9 cellular contexts compared by ENCODE assay signal in the genomic region with DNA sequence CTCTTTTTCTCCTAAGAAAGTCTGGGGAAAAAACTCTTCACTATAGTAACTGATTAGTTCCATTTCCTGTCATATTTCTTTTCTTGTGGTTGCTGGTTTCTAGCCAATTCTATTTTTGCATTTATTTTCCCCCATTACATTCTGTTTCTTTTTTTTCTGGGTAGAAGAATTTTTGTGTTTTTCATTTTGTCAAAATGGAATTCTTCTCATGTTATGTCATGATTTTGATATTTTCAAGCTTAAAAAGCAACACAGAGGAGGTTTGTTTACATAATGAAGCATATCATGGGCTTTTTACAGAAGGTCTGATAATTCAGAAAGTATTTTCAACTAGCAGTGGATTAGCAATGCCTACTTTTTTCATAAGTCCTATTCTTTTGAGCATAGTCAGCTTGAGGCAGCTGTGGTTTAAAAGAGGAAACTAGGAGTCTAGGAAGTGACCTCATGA.
DNase-seq lines count a peak whose midpoint lies in the region; ATAC-seq and TF ChIP-seq lines count a peak whose summit lies in the region.
"Had no signal": no experiment of that assay in that cellular context is flagged by ENCODE, and none has a peak within 500 bp of the region (broad histone marks: within the 10 kb centered on the region; RNA-seq: fewer than 3 reads in every experiment).

No MANE protein-coding gene starts in this region.

- CTCF ChIA-PET in OCI-LY7 (lab: Charles Lee; ENCODE audit: unreplicated experiment): no interaction called here

- no TSS peak for BruUV-seq in OCI-LY7 (replicated peaks; lab: Mats Ljungman, UMichigan)

- H3K27ac Mint-ChIP-seq in T-helper 2 cell treated with Interferon-gamma antibody and Interleukin-4, amounts not matched to agents 5 μg/mL and 100 μg/mL, for 36 hours: no peak overlapping the region

- H3K27ac ChIP-seq in OCI-LY7 (ENCODE audit: low read depth, low read length, poor library complexity, severe bottlenecking) (no peak overlapping the region), foreskin keratinocyte (no peak overlapping the region), suprapubic skin (peak overlapping the region; percentile 23)
- H3K27ac ChIP-seq: C4-2B had no signal

- peak; percentile 35 for ATAC-seq in foreskin keratinocyte
- ATAC-seq in activated CD4-positive, CD25-positive, alpha-beta regulatory T cell treated with anti-CD3 and anti-CD28 coated beads, Interleukin-2, amount 50 U/mL, for 24 hours: no peak

- H3K36me3 ChIP-seq in OCI-LY7 (ENCODE audit: insufficient read depth, low read length): no peaks in the 10 kb centered on the region
- no peaks in the 10 kb centered on the region for H3K36me3 ChIP-seq in suprapubic skin

- no peaks in the 10 kb centered on the region for H3K27me3 Mint-ChIP-seq in T-helper 2 cell treated with Interferon-gamma antibody and Interleukin-4, amounts not matched to agents 5 μg/mL and 100 μg/mL, for 36 hours (ENCODE audit: low read depth)

- H3K9me2 ChIP-seq in OCI-LY7 (ENCODE audit: insufficient read depth, low read length): no peaks in the 10 kb centered on the region

- no peaks in the 10 kb centered on the region for H3K27me3 ChIP-seq in foreskin keratinocyte
- no peaks in the 10 kb centered on the region for H3K27me3 ChIP-seq in suprapubic skin

- no peak overlapping the region for H2AFZ ChIP-seq in OCI-LY7 (ENCODE audit: low read length)

- no peaks in the 10 kb centered on the region for H3K9me3 ChIP-seq in OCI-LY7 (ENCODE audit: low read length)
- H3K9me3 ChIP-seq in suprapubic skin: no peaks in the 10 kb centered on the region

- no peak for TF ChIP-seq EP300 in suprapubic skin (IDR thresholded peaks at IDR 0.05)

- H3K4me3 ChIP-seq in OCI-LY7 (ENCODE audit: low read depth, low read length, poor library complexity, severe bottlenecking) (no peak overlapping the region), suprapubic skin (peak overlapping the region; percentile 23)

- peaks cover 12% of the 10 kb centered on the region for H3K4me1 ChIP-seq in OCI-LY7 (ENCODE audit: insufficient read depth, low read length, poor library complexity, severe bottlenecking)
- H3K4me1 ChIP-seq in foreskin keratinocyte: peaks cover 9% of the 10 kb centered on the region
- peaks cover 7% of the 10 kb centered on the region for H3K4me1 ChIP-seq in suprapubic skin

- no peak for TF ChIP-seq CTCF in OCI-LY7 (conservative IDR thresholded peaks at IDR 0.05; ENCODE audit: low read length)
- no peak for TF ChIP-seq CTCF in foreskin keratinocyte (conservative IDR thresholded peaks at IDR 0.05)
- no peak for TF ChIP-seq CTCF in suprapubic skin (IDR thresholded peaks at IDR 0.05)

- H3K79me2 ChIP-seq in OCI-LY7 (ENCODE audit: insufficient read depth, low read depth, low read length): no peaks in the 10 kb centered on the region

- intact Hi-C loops in OCI-LY7 (cut with micrococcal nuclease; ENCODE audit: unreplicated experiment): no loop called here

- POLR2A ChIA-PET in OCI-LY7 (lab: Charles Lee): no interaction called here

- TF ChIP-seq POLR2A in suprapubic skin (IDR thresholded peaks at IDR 0.05): no peak

- H3K4me1 Mint-ChIP-seq in T-helper 2 cell treated with Interferon-gamma antibody and Interleukin-4, amounts not matched to agents 5 μg/mL and 100 μg/mL, for 36 hours (ENCODE audit: low read depth): peaks cover 8% of the 10 kb centered on the region

- no peaks in the 10 kb centered on the region for H4K20me1 ChIP-seq in OCI-LY7 (ENCODE audit: insufficient read depth, low read length)

- H3K36me3 Mint-ChIP-seq in T-helper 2 cell treated with Interferon-gamma antibody and Interleukin-4, amounts not matched to agents 5 μg/mL and 100 μg/mL, for 36 hours (ENCODE audit: low read depth): no peaks in the 10 kb centered on the region

- H3K9me3 Mint-ChIP-seq in T-helper 2 cell treated with Interferon-gamma antibody and Interleukin-4, amounts not matched to agents 5 μg/mL and 100 μg/mL, for 36 hours: no peaks in the 10 kb centered on the region

- H3K4me2 ChIP-seq in OCI-LY7 (ENCODE audit: low read length): peak overlapping the region; percentile 5; the same call in 1 of the 2 replicates

- DNase-seq in T-helper 2 cell treated with Interferon-gamma antibody and Interleukin-4, amounts not matched to agents 5 μg/mL and 100 μg/mL, for 36 hours (ENCODE audit: low spot score): no peak
- DNase-seq in T-helper 2 cell: no peak
- no peak for DNase-seq in OCI-LY7 (ENCODE audit: low spot score)
- peak; percentile 52 to 71 for DNase-seq in foreskin keratinocyte
- DNase-seq in suprapubic skin (ENCODE audit: low spot score in 2 of 2): no peak
- no peak for DNase-seq in stimulated activated naive CD4-positive, alpha-beta T cell treated with Interleukin-2 at 50 U/mL for 16 hours (lab: John Stamatoyannopoulos, UW)
- no peak for DNase-seq in GM19240 (ENCODE audit: insufficient read length, low spot score)

- H3K4me3 Mint-ChIP-seq in T-helper 2 cell treated with Interferon-gamma antibody and Interleukin-4, amounts not matched to agents 5 μg/mL and 100 μg/mL, for 36 hours: peak overlapping the region; percentile 60

Comparison
In these comparisons a context has a peak if more than half of its experiments do, and no peak if none do; other contexts are left out.
1. DNase-seq: peak in foreskin keratinocyte (2 of 2); none in T-helper 2 cell treated with Interferon-gamma antibody and Interleukin-4, amounts not matched to agents 5 μg/mL and 100 μg/mL, for 36 hours (single experiment), T-helper 2 cell (0 of 5), OCI-LY7 (single experiment), suprapubic skin (0 of 2), stimulated activated naive CD4-positive, alpha-beta T cell treated with Interleukin-2 at 50 U/mL for 16 hours (single experiment) and GM19240 (single experiment).